ENCODE assay signal across 9 cellular contexts in the genomic region with DNA sequence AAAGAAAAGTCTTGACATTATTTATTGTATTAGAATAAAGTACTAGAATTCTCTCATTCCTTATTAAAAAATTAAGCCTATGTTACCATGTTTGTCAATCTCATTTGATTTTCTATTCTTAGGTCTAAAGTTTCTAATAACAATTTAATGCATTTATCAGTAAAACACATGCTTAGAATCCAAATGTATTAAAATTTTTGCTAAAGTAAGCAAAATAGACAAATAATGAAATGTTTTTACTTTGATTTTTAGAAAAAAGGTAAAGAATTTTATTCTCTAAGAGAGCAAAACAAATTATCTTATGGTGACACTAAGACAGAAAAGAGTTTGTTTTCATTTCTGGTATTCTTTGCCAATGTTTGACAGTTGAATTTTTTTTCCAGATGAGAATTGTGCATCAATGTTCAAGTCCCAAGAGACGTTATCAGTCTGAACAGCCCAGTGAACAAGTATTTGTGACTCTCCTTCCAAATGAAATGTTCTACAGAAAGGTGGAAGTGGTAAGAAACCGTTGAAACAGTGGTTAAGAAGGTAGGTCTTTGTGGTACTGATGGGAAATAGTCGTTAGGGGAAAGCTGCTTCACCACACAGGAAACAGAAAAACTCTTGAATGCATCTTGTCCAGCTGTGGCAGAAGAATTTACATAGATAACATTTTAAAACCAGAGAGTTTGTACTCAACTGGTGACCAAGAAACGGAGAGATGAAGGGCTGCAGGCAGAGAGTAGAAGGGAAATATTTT.
DNase-seq lines count a peak whose midpoint lies in the region; ATAC-seq and TF ChIP-seq lines count a peak whose summit lies in the region.
"Had no signal": no experiment of that assay in that cellular context is flagged by ENCODE, and none has a peak within 500 bp of the region (broad histone marks: within the 10 kb centered on the region; RNA-seq: fewer than 3 reads in every experiment).

No MANE protein-coding gene starts in this region.

- peak; percentile 97 for ATAC-seq in GM21423 (IDR thresholded peaks at IDR 0.05; ENCODE audit: unreplicated experiment)
- ATAC-seq: HCT116 had no signal

- intact Hi-C loops in Calu3 (cut with micrococcal nuclease; ENCODE audit: unreplicated experiment) = no loop called here

- H3K36me3 Mint-ChIP-seq in Calu3 (ENCODE audit: insufficient read depth, unreplicated experiment) = no peaks in the 10 kb centered on the region

- no peak overlapping the region for H3K27ac Mint-ChIP-seq in Calu3 (ENCODE audit: unreplicated experiment)

- no peaks in the 10 kb centered on the region for H3K9me3 Mint-ChIP-seq in Calu3 (ENCODE audit: low read depth, unreplicated experiment)

- H3K4me3 Mint-ChIP-seq in Calu3 (ENCODE audit: low read depth, unreplicated experiment) = no peak overlapping the region

- DNase-seq in GM10266 (ENCODE audit: extremely low spot score) (peak; percentile 25), HT1080 (ENCODE audit: low read depth) (peak; percentile 49), astrocyte of the hippocampus (ENCODE audit: low read depth, low spot score) (peak; percentile 9), Calu3 (no peak), putamen (ENCODE audit: low spot score) (no peak), AG08396 (ENCODE audit: low spot score) (no peak), HuH-7.5 (ENCODE audit: low spot score) (no peak)

- H3K4me1 Mint-ChIP-seq in Calu3 (ENCODE audit: low read depth, unreplicated experiment) = peaks cover 8% of the 10 kb centered on the region

- CTCF ChIA-PET in Calu3 (lab: Charles Lee) = interaction anchor here (0.6 kb wide), 1 partner anchor 66 kb away, joined by 3 read pairs; no protein-coding TSS in a partner anchor

- TF ChIP-seq CTCF in GM10266 (IDR thresholded peaks at IDR 0.05; ENCODE audit: control insufficient read depth, insufficient read depth, low read depth, missing control alignments) (no peak), Calu3 (IDR thresholded peaks at IDR 0.05; ENCODE audit: unreplicated experiment) (no peak)

- no TSS peak for BruUV-seq in Calu3 (replicated peaks; lab: Mats Ljungman, UMichigan)

- H3K27me3 Mint-ChIP-seq in Calu3 (ENCODE audit: unreplicated experiment) = no peaks in the 10 kb centered on the region

Comparison
In these comparisons a context has a peak if more than half of its experiments do, and no peak if none do; other contexts are left out.
1. DNase-seq: peak in GM10266 (single experiment), HT1080 (single experiment) and astrocyte of the hippocampus (single experiment); none in Calu3 (single experiment), putamen (single experiment), AG08396 (single experiment) and HuH-7.5 (single experiment).